ENCODE assay signal across 1 cellular context in genomic region chr5:71769265-71769664, GRCh38.
TF ChIP-seq lines count a peak whose summit lies in the region.

No MANE protein-coding gene starts in this region.

TF ChIP-seq in endothelial cell of umbilical vein, 7 proteins besides CTCF, POLR2A, EP300 and RAD21 (continued from another document):
- no peak for TF ChIP-seq MAX (IDR thresholded peaks at IDR 0.05; ENCODE audit: insufficient read depth, insufficient read length)
- no peak for TF ChIP-seq MYC (IDR thresholded peaks at IDR 0.05; ENCODE audit: low read depth, low read length)
- TF ChIP-seq POLR2AphosphoS5 (IDR thresholded peaks at IDR 0.05; ENCODE audit: insufficient read depth, low read depth, low read length) = peak; percentile 88
- TF ChIP-seq EZH2 (IDR thresholded peaks at IDR 0.05; ENCODE audit: borderline replicate concordance, low read depth, low read length, severe bottlenecking) = no peak
- TF ChIP-seq GATA2 (IDR thresholded peaks at IDR 0.05; ENCODE audit: insufficient read depth, insufficient read length, low read depth, low read length) = no peak
- TF ChIP-seq FOS (IDR thresholded peaks at IDR 0.05; ENCODE audit: borderline replicate concordance, insufficient read depth, low read length) = peak; percentile 51
